Comparison of ENCODE assay signal across 1 cellular context in the genomic region with DNA sequence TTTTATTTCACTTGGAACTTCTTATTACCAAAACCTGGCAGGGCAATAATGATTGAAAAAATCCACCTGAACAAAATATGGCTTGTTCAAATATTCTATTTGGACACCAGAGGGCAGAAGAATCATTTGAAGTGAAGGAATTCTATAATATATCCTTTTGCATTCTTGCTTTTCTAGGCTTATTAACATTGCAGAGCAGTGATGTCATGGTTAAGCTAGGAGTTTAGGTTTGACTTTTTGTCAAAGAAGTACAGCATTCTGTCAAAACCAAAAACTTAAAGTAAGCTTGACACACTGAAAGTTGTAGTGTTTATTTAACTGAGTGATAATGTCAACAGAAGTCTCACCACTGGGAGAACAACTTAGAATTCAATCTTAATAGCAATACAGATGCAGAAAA.
TF ChIP-seq lines count a peak whose summit lies in the region.

No MANE protein-coding gene starts in this region.

TF ChIP-seq in liver, 16 proteins besides CTCF, POLR2A, EP300 and RAD21 (continued from another document):
- TF ChIP-seq, protein P1, sequence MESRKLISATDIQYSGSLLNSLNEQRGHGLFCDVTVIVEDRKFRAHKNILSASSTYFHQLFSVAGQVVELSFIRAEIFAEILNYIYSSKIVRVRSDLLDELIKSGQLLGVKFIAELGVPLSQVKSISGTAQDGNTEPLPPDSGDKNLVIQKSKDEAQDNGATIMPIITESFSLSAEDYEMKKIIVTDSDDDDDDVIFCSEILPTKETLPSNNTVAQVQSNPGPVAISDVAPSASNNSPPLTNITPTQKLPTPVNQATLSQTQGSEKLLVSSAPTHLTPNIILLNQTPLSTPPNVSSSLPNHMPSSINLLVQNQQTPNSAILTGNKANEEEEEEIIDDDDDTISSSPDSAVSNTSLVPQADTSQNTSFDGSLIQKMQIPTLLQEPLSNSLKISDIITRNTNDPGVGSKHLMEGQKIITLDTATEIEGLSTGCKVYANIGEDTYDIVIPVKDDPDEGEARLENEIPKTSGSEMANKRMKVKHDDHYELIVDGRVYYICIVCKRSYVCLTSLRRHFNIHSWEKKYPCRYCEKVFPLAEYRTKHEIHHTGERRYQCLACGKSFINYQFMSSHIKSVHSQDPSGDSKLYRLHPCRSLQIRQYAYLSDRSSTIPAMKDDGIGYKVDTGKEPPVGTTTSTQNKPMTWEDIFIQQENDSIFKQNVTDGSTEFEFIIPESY (IDR thresholded peaks at IDR 0.05), result no peak
- TF ChIP-seq, protein P2, sequence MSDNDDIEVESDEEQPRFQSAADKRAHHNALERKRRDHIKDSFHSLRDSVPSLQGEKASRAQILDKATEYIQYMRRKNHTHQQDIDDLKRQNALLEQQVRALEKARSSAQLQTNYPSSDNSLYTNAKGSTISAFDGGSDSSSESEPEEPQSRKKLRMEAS (IDR thresholded peaks at IDR 0.05), result no peak
